Comparison of ENCODE assay signal across 1 cellular context in the genomic region with DNA sequence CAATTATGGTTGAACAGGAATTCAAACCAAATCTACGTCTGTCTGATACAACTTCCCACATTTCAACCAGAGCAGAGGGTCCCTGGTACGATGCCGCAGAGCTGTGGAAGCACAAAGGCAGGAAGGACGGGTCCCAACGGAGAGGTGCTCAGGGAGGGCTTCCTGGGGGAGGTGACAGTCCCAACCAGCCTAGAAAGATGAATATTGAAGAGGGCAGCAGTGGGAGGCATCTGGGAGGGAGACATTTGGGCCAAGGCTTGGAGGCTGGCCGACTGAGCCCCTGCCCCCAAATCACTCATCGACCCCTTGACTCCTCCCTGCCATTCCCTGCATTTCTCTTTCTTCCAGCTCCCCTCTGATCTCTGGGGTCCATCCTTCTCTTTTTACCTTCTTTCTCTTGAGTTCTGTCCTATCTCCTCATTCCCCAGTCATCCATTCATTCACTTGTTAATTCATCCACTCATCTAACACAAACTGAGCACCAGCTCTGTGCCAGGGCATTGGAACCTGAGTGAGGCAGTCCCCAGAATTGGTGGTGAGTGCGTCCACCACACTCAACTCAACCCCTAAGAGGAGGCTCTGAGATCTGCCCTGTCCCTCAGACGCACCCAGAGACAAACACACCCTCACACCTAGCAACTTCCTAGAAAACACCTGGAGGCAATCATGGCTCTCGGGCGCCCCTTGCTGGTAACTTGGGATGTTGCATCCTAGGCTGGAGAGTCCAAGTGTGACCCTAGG.
TF ChIP-seq lines count a peak whose summit lies in the region.

No MANE protein-coding gene starts in this region.

TF ChIP-seq in K562, 482 proteins besides CTCF, POLR2A, EP300 and RAD21 (continued from another document and continues in another):
- TF ChIP-seq, protein P1, sequence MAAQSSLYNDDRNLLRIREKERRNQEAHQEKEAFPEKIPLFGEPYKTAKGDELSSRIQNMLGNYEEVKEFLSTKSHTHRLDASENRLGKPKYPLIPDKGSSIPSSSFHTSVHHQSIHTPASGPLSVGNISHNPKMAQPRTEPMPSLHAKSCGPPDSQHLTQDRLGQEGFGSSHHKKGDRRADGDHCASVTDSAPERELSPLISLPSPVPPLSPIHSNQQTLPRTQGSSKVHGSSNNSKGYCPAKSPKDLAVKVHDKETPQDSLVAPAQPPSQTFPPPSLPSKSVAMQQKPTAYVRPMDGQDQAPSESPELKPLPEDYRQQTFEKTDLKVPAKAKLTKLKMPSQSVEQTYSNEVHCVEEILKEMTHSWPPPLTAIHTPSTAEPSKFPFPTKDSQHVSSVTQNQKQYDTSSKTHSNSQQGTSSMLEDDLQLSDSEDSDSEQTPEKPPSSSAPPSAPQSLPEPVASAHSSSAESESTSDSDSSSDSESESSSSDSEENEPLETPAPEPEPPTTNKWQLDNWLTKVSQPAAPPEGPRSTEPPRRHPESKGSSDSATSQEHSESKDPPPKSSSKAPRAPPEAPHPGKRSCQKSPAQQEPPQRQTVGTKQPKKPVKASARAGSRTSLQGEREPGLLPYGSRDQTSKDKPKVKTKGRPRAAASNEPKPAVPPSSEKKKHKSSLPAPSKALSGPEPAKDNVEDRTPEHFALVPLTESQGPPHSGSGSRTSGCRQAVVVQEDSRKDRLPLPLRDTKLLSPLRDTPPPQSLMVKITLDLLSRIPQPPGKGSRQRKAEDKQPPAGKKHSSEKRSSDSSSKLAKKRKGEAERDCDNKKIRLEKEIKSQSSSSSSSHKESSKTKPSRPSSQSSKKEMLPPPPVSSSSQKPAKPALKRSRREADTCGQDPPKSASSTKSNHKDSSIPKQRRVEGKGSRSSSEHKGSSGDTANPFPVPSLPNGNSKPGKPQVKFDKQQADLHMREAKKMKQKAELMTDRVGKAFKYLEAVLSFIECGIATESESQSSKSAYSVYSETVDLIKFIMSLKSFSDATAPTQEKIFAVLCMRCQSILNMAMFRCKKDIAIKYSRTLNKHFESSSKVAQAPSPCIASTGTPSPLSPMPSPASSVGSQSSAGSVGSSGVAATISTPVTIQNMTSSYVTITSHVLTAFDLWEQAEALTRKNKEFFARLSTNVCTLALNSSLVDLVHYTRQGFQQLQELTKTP (IDR thresholded peaks at IDR 0.05; ENCODE audit: low read depth in 1 of 2, partially characterized antibody in 2 of 2) = peak in 1 of 2 experiments; percentile 15
- TF ChIP-seq CAMTA2 (CRISPR knock-in tag; conservative IDR thresholded peaks at IDR 0.05) = no peak
- no peak for TF ChIP-seq ZNF140 (CRISPR knock-in tag; IDR thresholded peaks at IDR 0.05)
- TF ChIP-seq, protein P2, sequence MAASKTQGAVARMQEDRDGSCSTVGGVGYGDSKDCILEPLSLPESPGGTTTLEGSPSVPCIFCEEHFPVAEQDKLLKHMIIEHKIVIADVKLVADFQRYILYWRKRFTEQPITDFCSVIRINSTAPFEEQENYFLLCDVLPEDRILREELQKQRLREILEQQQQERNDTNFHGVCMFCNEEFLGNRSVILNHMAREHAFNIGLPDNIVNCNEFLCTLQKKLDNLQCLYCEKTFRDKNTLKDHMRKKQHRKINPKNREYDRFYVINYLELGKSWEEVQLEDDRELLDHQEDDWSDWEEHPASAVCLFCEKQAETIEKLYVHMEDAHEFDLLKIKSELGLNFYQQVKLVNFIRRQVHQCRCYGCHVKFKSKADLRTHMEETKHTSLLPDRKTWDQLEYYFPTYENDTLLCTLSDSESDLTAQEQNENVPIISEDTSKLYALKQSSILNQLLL (CRISPR knock-in tag; IDR thresholded peaks at IDR 0.05; ENCODE audit: borderline replicate concordance) = no peak
- TF ChIP-seq ZNF274 (IDR thresholded peaks at IDR 0.05; ENCODE audit: borderline replicate concordance, low read depth, low read length) = no peak
- TF ChIP-seq RBM39 (optimal IDR thresholded peaks at IDR 0.05; ENCODE audit: low read depth, low read length) = peak; percentile 59
- peak; percentile 77 to 83 for TF ChIP-seq TBL1XR1 (IDR thresholded peaks at IDR 0.05; ENCODE audit: low read length in 2 of 2)
- TF ChIP-seq ZNF174 (CRISPR knock-in tag; IDR thresholded peaks at IDR 0.05) = no peak
- TF ChIP-seq NELFE (IDR thresholded peaks at IDR 0.05; ENCODE audit: insufficient read depth, insufficient read length) = no peak
- TF ChIP-seq FOXJ3 (CRISPR knock-in tag; IDR thresholded peaks at IDR 0.05) = no peak
- TF ChIP-seq GATAD2A (IDR thresholded peaks at IDR 0.05) = no peak
- no peak for TF ChIP-seq HOXB6 (CRISPR knock-in tag; IDR thresholded peaks at IDR 0.05; ENCODE audit: borderline replicate concordance)
- no peak for TF ChIP-seq ZNF766 (CRISPR knock-in tag; conservative IDR thresholded peaks at IDR 0.05)
- TF ChIP-seq STAG1 (CRISPR knock-in tag; IDR thresholded peaks at IDR 0.05; ENCODE audit: borderline replicate concordance) = peak; percentile 95; the same call in 1 of the 2 replicates
- TF ChIP-seq ZNF384 (IDR thresholded peaks at IDR 0.05; ENCODE audit: low read depth, low read length) = peak; percentile 71
- TF ChIP-seq, protein P3, sequence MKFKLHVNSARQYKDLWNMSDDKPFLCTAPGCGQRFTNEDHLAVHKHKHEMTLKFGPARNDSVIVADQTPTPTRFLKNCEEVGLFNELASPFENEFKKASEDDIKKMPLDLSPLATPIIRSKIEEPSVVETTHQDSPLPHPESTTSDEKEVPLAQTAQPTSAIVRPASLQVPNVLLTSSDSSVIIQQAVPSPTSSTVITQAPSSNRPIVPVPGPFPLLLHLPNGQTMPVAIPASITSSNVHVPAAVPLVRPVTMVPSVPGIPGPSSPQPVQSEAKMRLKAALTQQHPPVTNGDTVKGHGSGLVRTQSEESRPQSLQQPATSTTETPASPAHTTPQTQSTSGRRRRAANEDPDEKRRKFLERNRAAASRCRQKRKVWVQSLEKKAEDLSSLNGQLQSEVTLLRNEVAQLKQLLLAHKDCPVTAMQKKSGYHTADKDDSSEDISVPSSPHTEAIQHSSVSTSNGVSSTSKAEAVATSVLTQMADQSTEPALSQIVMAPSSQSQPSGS (CRISPR knock-in tag; IDR thresholded peaks at IDR 0.05) = no peak
- no peak for TF ChIP-seq POLR2AphosphoS5 (IDR thresholded peaks at IDR 0.05; ENCODE audit: control insufficient read depth, insufficient read depth, low read depth, low read length)
- 0 out of 2 replicates have a peak, but pooled peaks have one; percentile 42 for TF ChIP-seq TRIM28 (IDR thresholded peaks at IDR 0.05)
- TF ChIP-seq ELF2 (CRISPR knock-in tag; IDR thresholded peaks at IDR 0.05) = no peak
- TF ChIP-seq, protein P4, sequence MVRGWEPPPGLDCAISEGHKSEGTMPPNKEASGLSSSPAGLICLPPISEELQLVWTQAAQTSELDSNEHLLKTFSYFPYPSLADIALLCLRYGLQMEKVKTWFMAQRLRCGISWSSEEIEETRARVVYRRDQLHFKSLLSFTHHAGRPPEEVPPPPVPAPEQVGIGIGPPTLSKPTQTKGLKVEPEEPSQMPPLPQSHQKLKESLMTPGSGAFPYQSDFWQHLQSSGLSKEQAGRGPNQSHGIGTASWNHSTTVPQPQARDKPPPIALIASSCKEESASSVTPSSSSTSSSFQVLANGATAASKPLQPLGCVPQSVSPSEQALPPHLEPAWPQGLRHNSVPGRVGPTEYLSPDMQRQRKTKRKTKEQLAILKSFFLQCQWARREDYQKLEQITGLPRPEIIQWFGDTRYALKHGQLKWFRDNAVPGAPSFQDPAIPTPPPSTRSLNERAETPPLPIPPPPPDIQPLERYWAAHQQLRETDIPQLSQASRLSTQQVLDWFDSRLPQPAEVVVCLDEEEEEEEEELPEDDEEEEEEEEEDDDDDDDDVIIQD (CRISPR knock-in tag; IDR thresholded peaks at IDR 0.05) = no peak
- TF ChIP-seq SNIP1 (IDR thresholded peaks at IDR 0.05; ENCODE audit: low read depth) = no peak
- TF ChIP-seq, protein P5, sequence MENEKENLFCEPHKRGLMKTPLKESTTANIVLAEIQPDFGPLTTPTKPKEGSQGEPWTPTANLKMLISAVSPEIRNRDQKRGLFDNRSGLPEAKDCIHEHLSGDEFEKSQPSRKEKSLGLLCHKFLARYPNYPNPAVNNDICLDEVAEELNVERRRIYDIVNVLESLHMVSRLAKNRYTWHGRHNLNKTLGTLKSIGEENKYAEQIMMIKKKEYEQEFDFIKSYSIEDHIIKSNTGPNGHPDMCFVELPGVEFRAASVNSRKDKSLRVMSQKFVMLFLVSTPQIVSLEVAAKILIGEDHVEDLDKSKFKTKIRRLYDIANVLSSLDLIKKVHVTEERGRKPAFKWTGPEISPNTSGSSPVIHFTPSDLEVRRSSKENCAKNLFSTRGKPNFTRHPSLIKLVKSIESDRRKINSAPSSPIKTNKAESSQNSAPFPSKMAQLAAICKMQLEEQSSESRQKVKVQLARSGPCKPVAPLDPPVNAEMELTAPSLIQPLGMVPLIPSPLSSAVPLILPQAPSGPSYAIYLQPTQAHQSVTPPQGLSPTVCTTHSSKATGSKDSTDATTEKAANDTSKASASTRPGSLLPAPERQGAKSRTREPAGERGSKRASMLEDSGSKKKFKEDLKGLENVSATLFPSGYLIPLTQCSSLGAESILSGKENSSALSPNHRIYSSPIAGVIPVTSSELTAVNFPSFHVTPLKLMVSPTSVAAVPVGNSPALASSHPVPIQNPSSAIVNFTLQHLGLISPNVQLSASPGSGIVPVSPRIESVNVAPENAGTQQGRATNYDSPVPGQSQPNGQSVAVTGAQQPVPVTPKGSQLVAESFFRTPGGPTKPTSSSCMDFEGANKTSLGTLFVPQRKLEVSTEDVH (IDR thresholded peaks at IDR 0.05; ENCODE audit: low read depth, partially characterized antibody) = no peak
- no peak for TF ChIP-seq ZNF431 (CRISPR knock-in tag; IDR thresholded peaks at IDR 0.05)
- no peak for TF ChIP-seq SPI1 (IDR thresholded peaks at IDR 0.05; ENCODE audit: borderline replicate concordance, low read depth, low read length)
- no peak for TF ChIP-seq CHCHD3 (CRISPR knock-in tag; IDR thresholded peaks at IDR 0.05)
- TF ChIP-seq, protein P6, sequence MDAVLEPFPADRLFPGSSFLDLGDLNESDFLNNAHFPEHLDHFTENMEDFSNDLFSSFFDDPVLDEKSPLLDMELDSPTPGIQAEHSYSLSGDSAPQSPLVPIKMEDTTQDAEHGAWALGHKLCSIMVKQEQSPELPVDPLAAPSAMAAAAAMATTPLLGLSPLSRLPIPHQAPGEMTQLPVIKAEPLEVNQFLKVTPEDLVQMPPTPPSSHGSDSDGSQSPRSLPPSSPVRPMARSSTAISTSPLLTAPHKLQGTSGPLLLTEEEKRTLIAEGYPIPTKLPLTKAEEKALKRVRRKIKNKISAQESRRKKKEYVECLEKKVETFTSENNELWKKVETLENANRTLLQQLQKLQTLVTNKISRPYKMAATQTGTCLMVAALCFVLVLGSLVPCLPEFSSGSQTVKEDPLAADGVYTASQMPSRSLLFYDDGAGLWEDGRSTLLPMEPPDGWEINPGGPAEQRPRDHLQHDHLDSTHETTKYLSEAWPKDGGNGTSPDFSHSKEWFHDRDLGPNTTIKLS (IDR thresholded peaks at IDR 0.05; ENCODE audit: borderline replicate concordance, low read depth) = no peak
- no peak for TF ChIP-seq MBD2 (IDR thresholded peaks at IDR 0.05; ENCODE audit: borderline replicate concordance, low read depth)
- no peak for TF ChIP-seq ZNF217 (CRISPR knock-in tag; IDR thresholded peaks at IDR 0.05)
- no peak for TF ChIP-seq HNRNPLL (IDR thresholded peaks at IDR 0.05; ENCODE audit: low read depth, low read length, poor library complexity, severe bottlenecking)
- no peak for TF ChIP-seq BRCA1 (IDR thresholded peaks at IDR 0.05)
- 0 out of 2 replicates have a peak, but pooled peaks have one; percentile 47 for TF ChIP-seq BRCA1 (CRISPR knock-in tag; IDR thresholded peaks at IDR 0.05)
- no peak for TF ChIP-seq ASH1L (IDR thresholded peaks at IDR 0.05; ENCODE audit: borderline replicate concordance, low read depth, partially characterized antibody)
- TF ChIP-seq FIP1L1 (IDR thresholded peaks at IDR 0.05; ENCODE audit: low read depth, low read length, poor library complexity, severe bottlenecking) = no peak
- no peak for TF ChIP-seq SP1 (CRISPR knock-in tag; IDR thresholded peaks at IDR 0.05)
- TF ChIP-seq, protein P7, sequence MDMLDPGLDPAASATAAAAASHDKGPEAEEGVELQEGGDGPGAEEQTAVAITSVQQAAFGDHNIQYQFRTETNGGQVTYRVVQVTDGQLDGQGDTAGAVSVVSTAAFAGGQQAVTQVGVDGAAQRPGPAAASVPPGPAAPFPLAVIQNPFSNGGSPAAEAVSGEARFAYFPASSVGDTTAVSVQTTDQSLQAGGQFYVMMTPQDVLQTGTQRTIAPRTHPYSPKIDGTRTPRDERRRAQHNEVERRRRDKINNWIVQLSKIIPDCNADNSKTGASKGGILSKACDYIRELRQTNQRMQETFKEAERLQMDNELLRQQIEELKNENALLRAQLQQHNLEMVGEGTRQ (CRISPR knock-in tag; IDR thresholded peaks at IDR 0.05) = no peak
- TF ChIP-seq FOXJ2 (tag; IDR thresholded peaks at IDR 0.05) = peak; percentile 65; the same call in 1 of the 2 replicates
- no peak for TF ChIP-seq NR2C2 (CRISPR knock-in tag; IDR thresholded peaks at IDR 0.05)
- no peak for TF ChIP-seq NR2C2 (tag; IDR thresholded peaks at IDR 0.05)
- TF ChIP-seq KLF16 (IDR thresholded peaks at IDR 0.05) = no peak
- no peak for TF ChIP-seq ZBTB8A (IDR thresholded peaks at IDR 0.05; ENCODE audit: partially characterized antibody)
- no peak for TF ChIP-seq ILK (tag; IDR thresholded peaks at IDR 0.05; ENCODE audit: borderline replicate concordance, low read depth)
- no peak for TF ChIP-seq ZZZ3 (IDR thresholded peaks at IDR 0.05)
- TF ChIP-seq GATA2 (CRISPR knock-in tag; IDR thresholded peaks at IDR 0.05) = no peak
- TF ChIP-seq, protein P8, sequence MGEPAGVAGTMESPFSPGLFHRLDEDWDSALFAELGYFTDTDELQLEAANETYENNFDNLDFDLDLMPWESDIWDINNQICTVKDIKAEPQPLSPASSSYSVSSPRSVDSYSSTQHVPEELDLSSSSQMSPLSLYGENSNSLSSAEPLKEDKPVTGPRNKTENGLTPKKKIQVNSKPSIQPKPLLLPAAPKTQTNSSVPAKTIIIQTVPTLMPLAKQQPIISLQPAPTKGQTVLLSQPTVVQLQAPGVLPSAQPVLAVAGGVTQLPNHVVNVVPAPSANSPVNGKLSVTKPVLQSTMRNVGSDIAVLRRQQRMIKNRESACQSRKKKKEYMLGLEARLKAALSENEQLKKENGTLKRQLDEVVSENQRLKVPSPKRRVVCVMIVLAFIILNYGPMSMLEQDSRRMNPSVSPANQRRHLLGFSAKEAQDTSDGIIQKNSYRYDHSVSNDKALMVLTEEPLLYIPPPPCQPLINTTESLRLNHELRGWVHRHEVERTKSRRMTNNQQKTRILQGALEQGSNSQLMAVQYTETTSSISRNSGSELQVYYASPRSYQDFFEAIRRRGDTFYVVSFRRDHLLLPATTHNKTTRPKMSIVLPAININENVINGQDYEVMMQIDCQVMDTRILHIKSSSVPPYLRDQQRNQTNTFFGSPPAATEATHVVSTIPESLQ (CRISPR knock-in tag; IDR thresholded peaks at IDR 0.05) = no peak
- TF ChIP-seq ZNF586 (CRISPR knock-in tag; conservative IDR thresholded peaks at IDR 0.05) = no peak
- TF ChIP-seq ZNF175 (CRISPR knock-in tag; IDR thresholded peaks at IDR 0.05; ENCODE audit: low read depth) = no peak
- TF ChIP-seq GTF2F1 (IDR thresholded peaks at IDR 0.05; ENCODE audit: low read depth, low read length) = no peak
